ENCODE assay signal across 8 cellular contexts in genomic region chr18:61157451-61157850, GRCh38.
"Had no signal": no experiment of that assay in that cellular context is flagged by ENCODE, and none has a peak within 500 bp of the region (broad histone marks: within the 10 kb centered on the region; RNA-seq: fewer than 3 reads in every experiment).

No MANE protein-coding gene starts in this region.

- FAIRE-seq: HepG2, HTR-8/SVneo, K562 had no signal

- H3K4me3 ChIP-seq: K562 had no signal

- H3K4me2 ChIP-seq: KMS-11 had no signal

- DNase-seq: IMR-90, KBM-7, KG1 had no signal

- H3K9ac ChIP-seq: KMS-11 had no signal

- H3K27ac ChIP-seq: HL-60, KMS-11 had no signal
